Comparison of ENCODE assay signal across 8 cellular contexts in genomic region chr4:189940178-189941004, GRCh38. TPM values are rescaled to one million over a fixed set of nuclear protein-coding genes. Genes with fewer than 3 reads are reported as not detected.
A peak's percentile ranks its signal among the peaks of the same experiment; 100 is the strongest.
DNase-seq lines count a peak whose midpoint lies in the region; ATAC-seq and TF ChIP-seq lines count a peak whose summit lies in the region.

FRG1 (plus strand) TSS chr4:189940872; CDS start chr4:189941010, 138 bp downstream.

- peak within 1 kb of the TSS; percentile 64 for H3K4me3 ChIP-seq in astrocyte of the spinal cord (ENCODE audit: low read depth, low read length)
- peak within 1 kb of the TSS; percentile 84 for H3K4me3 ChIP-seq in iPS-11a (ENCODE audit: low read depth, low read length)
- peak within 1 kb of the TSS; percentile 76 to 99 (median 89) for H3K4me3 ChIP-seq in skin epidermis

- in situ Hi-C loops in SK-MEL-5 (cut with HindIII; ENCODE audit: low pct_unique_long_range_greater_than_20kb, low sequenced_read_pairs) (no loop called here), astrocyte of the spinal cord (cut with HindIII; ENCODE audit: low sequenced_read_pairs) (no loop called here)

- peak; percentile 80 for TF ChIP-seq POLR2A in GM18505 (IDR thresholded peaks at IDR 0.05; ENCODE audit: borderline replicate concordance, extremely low read depth, insufficient read depth, insufficient read length)

- ATAC-seq in GM18505 (IDR thresholded peaks at IDR 0.05; ENCODE audit: unreplicated experiment) (peak; percentile 100), HG02943 (IDR thresholded peaks at IDR 0.05; ENCODE audit: low read depth, unreplicated experiment) (peak; percentile 100)

- DNase-seq in SK-MEL-5 (ENCODE audit: low read depth, low spot score) (peak; percentile 93), astrocyte of the spinal cord (ENCODE audit: low read depth, low spot score) (peak; percentile 96), NCI-H2029 treated with DMSO at 0.1 percent for 48 hours (lab: John Stamatoyannopoulos, UW) (no peak), NCI-H345 (lab: John Stamatoyannopoulos, UW) (no peak)

- peak within 1 kb of the TSS; percentile 47 to 97 (median 89) for H3K27ac ChIP-seq in skin epidermis

- peak; percentile 91 for TF ChIP-seq CTCF in astrocyte of the spinal cord (IDR thresholded peaks at IDR 0.05; ENCODE audit: low read depth, low read length)

RNA-seq across cellular contexts. Expression of gene FRG1, which starts in this region (rescaled TPM):
- total RNA-seq in SK-MEL-5 (2014; rRNA removed; shearing (Covaris generic)) = 64.1 and 65.7 TPM in 2 replicates
- 35.5 and 45.6 TPM in 2 replicates for polyA plus RNA-seq in SK-MEL-5 (2015; cell fraction: cytosol; rRNA removed)
- polyA plus RNA-seq in SK-MEL-5 (2015; cell fraction: nucleus; rRNA removed) = 14.9 and 39.0 TPM in 2 replicates

Comparison
In these comparisons a context has a peak if more than half of its experiments do, and no peak if none do; other contexts are left out.
1. DNase-seq: peak in SK-MEL-5 (single experiment) and astrocyte of the spinal cord (single experiment); none in NCI-H2029 treated with DMSO at 0.1 percent for 48 hours (single experiment) and NCI-H345 (single experiment).
2. Peak in every context shown above with its lines, with median percentiles within 50 percentile points of each other: H3K4me3 ChIP-seq.